Comparison of ENCODE assay signal across 12 cellular contexts in the genomic region with DNA sequence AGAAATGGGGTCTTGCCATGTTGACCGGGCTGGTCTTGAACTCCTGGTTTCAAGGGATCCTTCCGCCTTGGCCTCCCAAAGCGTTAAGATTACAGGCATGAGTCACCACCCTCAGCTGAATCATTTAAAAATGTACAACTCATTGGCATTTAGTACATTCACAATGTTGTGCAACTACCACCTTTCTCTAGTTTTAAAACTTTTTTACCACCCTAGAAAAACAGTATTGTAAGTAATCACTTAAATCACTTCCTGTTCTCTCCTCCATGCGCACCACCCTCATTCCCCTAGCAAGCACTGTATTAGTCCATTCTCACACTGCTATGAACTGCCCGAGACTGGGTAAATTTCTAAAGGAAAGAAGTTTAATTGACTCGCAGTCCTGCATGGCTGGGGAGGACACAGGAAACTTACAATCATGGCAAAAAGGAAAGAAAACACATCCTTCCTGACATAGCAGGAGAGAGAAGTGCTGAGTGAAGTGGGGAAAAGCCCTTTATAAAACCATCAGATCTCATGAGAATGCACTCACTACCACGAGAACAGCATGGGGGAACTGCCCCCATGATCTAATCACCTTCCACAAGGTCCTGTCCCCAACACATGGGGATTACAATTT. TPM values are rescaled to one million over a fixed set of nuclear protein-coding genes. Genes with fewer than 3 reads are reported as not detected.
A peak's percentile ranks its signal among the peaks of the same experiment; 100 is the strongest.
DNase-seq lines count a peak whose midpoint lies in the region; ATAC-seq and TF ChIP-seq lines count a peak whose summit lies in the region.
"Had no signal": no experiment of that assay in that cellular context is flagged by ENCODE, and none has a peak within 500 bp of the region (broad histone marks: within the 10 kb centered on the region; RNA-seq: fewer than 3 reads in every experiment).

No MANE protein-coding gene starts in this region.

- intact Hi-C loops in dendritic cell treated with granulocyte-macrophage colony-stimulating factor and Interleukin-4, amounts not matched to agents 40 ng/mL and 50 ng/mL, for 4 days (cut with micrococcal nuclease) = no loop called here

- H3K4ac ChIP-seq in trophoblast cell (ENCODE audit: low read depth, low read length) = no peak overlapping the region

- no peaks in the 10 kb centered on the region for H3K36me3 Mint-ChIP-seq in dendritic cell treated with granulocyte-macrophage colony-stimulating factor and Interleukin-4, amounts not matched to agents 40 ng/mL and 50 ng/mL, for 4 days (ENCODE audit: low read depth)

- H3K9me2 ChIP-seq in SK-N-SH = no peaks in the 10 kb centered on the region

- H3K79me1 ChIP-seq in trophoblast cell (ENCODE audit: low read length) = no peaks in the 10 kb centered on the region

- H2BK12ac ChIP-seq in trophoblast cell (ENCODE audit: low read length) = no peak overlapping the region

- peaks cover 2% of the 10 kb centered on the region for H3K27me3 Mint-ChIP-seq in dendritic cell treated with granulocyte-macrophage colony-stimulating factor and Interleukin-4, amounts not matched to agents 40 ng/mL and 50 ng/mL, for 4 days

- CTCF ChIA-PET in SK-N-SH (lab: Yijun Ruan, JAX) = interaction anchor here (0.7 to 1.2 kb wide), 2 partner anchors 14 to 32 kb away, joined by 3 read pairs; no protein-coding TSS in a partner anchor

- no peak overlapping the region for H4K12ac ChIP-seq in trophoblast cell (ENCODE audit: low read depth, low read length)

- H3K27ac Mint-ChIP-seq in dendritic cell treated with granulocyte-macrophage colony-stimulating factor and Interleukin-4, amounts not matched to agents 40 ng/mL and 50 ng/mL, for 4 days = peak overlapping the region; percentile 18

- H3K4me3 Mint-ChIP-seq in dendritic cell treated with granulocyte-macrophage colony-stimulating factor and Interleukin-4, amounts not matched to agents 40 ng/mL and 50 ng/mL, for 4 days = no peak overlapping the region

- H3K4me2 ChIP-seq in SK-N-SH = no peak overlapping the region
- H3K4me2 ChIP-seq in trophoblast cell (ENCODE audit: low read length) = no peak overlapping the region

- H2BK120ac ChIP-seq in trophoblast cell (ENCODE audit: insufficient read depth, low read length, poor library complexity) = no peak overlapping the region

- 68% methylated on average over 7 of the region's 7 CpGs for WGBS in SK-N-SH (ENCODE audit: low lambda C conversion rate)
- WGBS in trophoblast cell (ENCODE audit: extremely low coverage, insufficient coverage, insufficient read length) = no CpG with 5 or more reads among the region's 7 CpGs

- no peak for ATAC-seq in SK-N-SH treated with all-trans-retinoic acid at 6 μM for 48 hours
- no peak for ATAC-seq in HG02588 (IDR thresholded peaks at IDR 0.05; ENCODE audit: unreplicated experiment)

- DNase-seq in SK-N-SH = no peak
- DNase-seq in NCI-H226 = peak; percentile 79
- peak; percentile 77 to 95 for DNase-seq in trophoblast cell
- no peak for DNase-seq in SHP77 treated with DMSO at 0.1 percent for 48 hours (lab: John Stamatoyannopoulos, UW)
- DNase-seq in GM19238 (ENCODE audit: insufficient read length, low spot score) = no peak
- DNase-seq: GF-D8, sigmoid colon had no signal

- H3K18ac ChIP-seq in trophoblast cell (ENCODE audit: low read length) = no peak overlapping the region

- no peak overlapping the region for H3K14ac ChIP-seq in trophoblast cell (ENCODE audit: low read length)

- H3F3A ChIP-seq in SK-N-SH (replicated peaks; ENCODE audit: insufficient read depth) = no peaks in the 10 kb centered on the region

- H3K4me3 ChIP-seq in SK-N-SH (ENCODE audit: low read depth in 2 of 2, low read length in 1 of 2) (no peak overlapping the region), trophoblast cell (ENCODE audit: low read depth, low read length) (no peak overlapping the region)
- H3K4me3 ChIP-seq: esophagus muscularis mucosa, sigmoid colon had no signal

- no peak overlapping the region for H4K8ac ChIP-seq in trophoblast cell (ENCODE audit: low read depth, low read length)

- peaks cover 25% of the 10 kb centered on the region for H3K4me1 Mint-ChIP-seq in dendritic cell treated with granulocyte-macrophage colony-stimulating factor and Interleukin-4, amounts not matched to agents 40 ng/mL and 50 ng/mL, for 4 days (ENCODE audit: low read depth)

- no peak for TF ChIP-seq EP300 in SK-N-SH (IDR thresholded peaks at IDR 0.05; ENCODE audit: borderline replicate concordance in 1 of 2, low read depth in 1 of 2, low read length in 1 of 2)

- H3K9me3 Mint-ChIP-seq in dendritic cell treated with granulocyte-macrophage colony-stimulating factor and Interleukin-4, amounts not matched to agents 40 ng/mL and 50 ng/mL, for 4 days = no peaks in the 10 kb centered on the region

- no peak overlapping the region for H4K91ac ChIP-seq in trophoblast cell (ENCODE audit: low read depth, low read length)

- no peaks in the 10 kb centered on the region for H4K20me1 ChIP-seq in SK-N-SH (ENCODE audit: insufficient read depth)

- H3K27ac ChIP-seq in SK-N-SH (ENCODE audit: low read depth in 2 of 2, low read length in 1 of 2) (no peak overlapping the region), trophoblast cell (ENCODE audit: low read depth, low read length) (no peak overlapping the region)
- H3K27ac ChIP-seq: 22Rv1, esophagus muscularis mucosa, sigmoid colon had no signal

- TF ChIP-seq RAD21 in SK-N-SH (IDR thresholded peaks at IDR 0.05; ENCODE audit: low read length) = no peak

- H3K9ac ChIP-seq in SK-N-SH (no peak overlapping the region), trophoblast cell (ENCODE audit: low read length) (no peak overlapping the region)

- H2BK5ac ChIP-seq in trophoblast cell (ENCODE audit: low read depth, low read length, poor library complexity) = no peak overlapping the region

- H3K27me3 ChIP-seq in SK-N-SH (ENCODE audit: insufficient read depth) = no peaks in the 10 kb centered on the region
- H3K27me3 ChIP-seq in trophoblast cell (ENCODE audit: insufficient read depth, low read length) = no peaks in the 10 kb centered on the region
- H3K27me3 ChIP-seq: sigmoid colon had no signal

- no peak overlapping the region for H2AK5ac ChIP-seq in trophoblast cell (ENCODE audit: low read length)

- H3K9me3 ChIP-seq in SK-N-SH = no peaks in the 10 kb centered on the region
- no peaks in the 10 kb centered on the region for H3K9me3 ChIP-seq in trophoblast cell (ENCODE audit: insufficient read depth, low read depth, low read length)
- H3K9me3 ChIP-seq: esophagus muscularis mucosa, sigmoid colon had no signal

- H3K79me2 ChIP-seq in SK-N-SH (ENCODE audit: insufficient read depth) (no peaks in the 10 kb centered on the region), trophoblast cell (ENCODE audit: control insufficient read depth, insufficient read depth, low read length, poor library complexity) (no peaks in the 10 kb centered on the region)

- H2AFZ ChIP-seq in SK-N-SH (ENCODE audit: low read depth) = no peak overlapping the region
- H2AFZ ChIP-seq in trophoblast cell (ENCODE audit: insufficient read depth, low read length, poor library complexity) = no peak overlapping the region

- no peak overlapping the region for H3K23ac ChIP-seq in trophoblast cell (ENCODE audit: low read length)

- no peak for TF ChIP-seq CTCF in SK-N-SH (IDR thresholded peaks at IDR 0.05)

- H3K4me1 ChIP-seq in SK-N-SH (ENCODE audit: control insufficient read depth in 1 of 2, insufficient read depth in 2 of 2, low read depth in 1 of 2, low read length in 1 of 2) = no peaks in the 10 kb centered on the region
- H3K4me1 ChIP-seq in trophoblast cell (ENCODE audit: control insufficient read depth in 1 of 2, insufficient read depth in 2 of 2, low read length in 2 of 2) = peaks cover 0 to 4% of the 10 kb centered on the region in 2 experiments
- H3K4me1 ChIP-seq: sigmoid colon had no signal

- H3K36me3 ChIP-seq in SK-N-SH (replicated peaks in 1 of 2; ENCODE audit: control insufficient read depth in 1 of 2, insufficient read depth in 2 of 2, low read length in 1 of 2) (no peaks in the 10 kb centered on the region), trophoblast cell (ENCODE audit: control insufficient read depth in 1 of 2, insufficient read depth in 2 of 2, low read length in 2 of 2) (no peaks in the 10 kb centered on the region)
- H3K36me3 ChIP-seq: esophagus muscularis mucosa, sigmoid colon had no signal

- POLR2A ChIA-PET in SK-N-SH (lab: Yijun Ruan, JAX) = no interaction called here

TF ChIP-seq in SK-N-SH, 30 proteins besides CTCF, POLR2A, EP300 and RAD21 (continues in another document):
- 0 out of 2 replicates have a peak, but pooled peaks have one; percentile 3 for TF ChIP-seq FOSL2 (IDR thresholded peaks at IDR 0.05; ENCODE audit: borderline replicate concordance, low read depth)

TF ChIP-seq in SK-N-SH treated with all-trans-retinoic acid at 6 μM for 48 hours, 23 proteins besides CTCF, POLR2A, EP300 and RAD21 (continues in another document):
- TF ChIP-seq BACH2 (CRISPR knock-in tag; IDR thresholded peaks at IDR 0.05; ENCODE audit: borderline replicate concordance) = no peak
- TF ChIP-seq ZNF565 (CRISPR knock-in tag; conservative IDR thresholded peaks at IDR 0.05; ENCODE audit: low read depth) = no peak
- TF ChIP-seq SNAI2 (CRISPR knock-in tag; IDR thresholded peaks at IDR 0.05) = no peak
- no peak for TF ChIP-seq ARNTL (CRISPR knock-in tag; IDR thresholded peaks at IDR 0.05; ENCODE audit: borderline replicate concordance, low read depth)

RNA-seq across cellular contexts. Expression of a gene that starts 14.4 kb away (rescaled TPM):
- not detected in 2 replicates for polyA plus RNA-seq in SK-N-SH (2012; rRNA removed)
- polyA plus RNA-seq in SK-N-SH (2012; cell fraction: cytosol; rRNA removed) = not detected in 2 replicates
- polyA plus RNA-seq in SK-N-SH (2012; cell fraction: nucleus; rRNA removed) = not detected in 2 replicates
- 9.2 and 11.3 TPM in 2 replicates for polyA plus RNA-seq in trophoblast cell (2013)
- polyA plus RNA-seq: sigmoid colon had no signal

RNA-seq across cellular contexts. Expression of a gene that starts 28.3 kb away (rescaled TPM):
- not detected in 2 replicates for polyA plus RNA-seq in SK-N-SH (2012; rRNA removed)
- not detected in 2 replicates for polyA plus RNA-seq in SK-N-SH (2012; cell fraction: cytosol; rRNA removed)
- polyA plus RNA-seq in SK-N-SH (2012; cell fraction: nucleus; rRNA removed) = not detected in 2 replicates
- 1.8 and 2.0 TPM in 2 replicates for polyA plus RNA-seq in trophoblast cell (2013)

RNA-seq across cellular contexts. Expression of a gene that starts 36.3 kb away (rescaled TPM):
- polyA plus RNA-seq in SK-N-SH (2012; rRNA removed) = 0.03 TPM in 1 of 2 replicates, not detected in the other
- polyA plus RNA-seq in SK-N-SH (2012; cell fraction: cytosol; rRNA removed) = 0.03 and 0.05 TPM in 2 replicates
- 0.02 and 0.09 TPM in 2 replicates for polyA plus RNA-seq in SK-N-SH (2012; cell fraction: nucleus; rRNA removed)
- 0.03 TPM in 2 replicates for polyA plus RNA-seq in trophoblast cell (2013)

RNA-seq across cellular contexts. Expression of a gene that starts 41.4 kb away (rescaled TPM):
- polyA plus RNA-seq in SK-N-SH (2012; rRNA removed) = 10.1 and 14.1 TPM in 2 replicates
- 13.2 and 14.4 TPM in 2 replicates for polyA plus RNA-seq in SK-N-SH (2012; cell fraction: cytosol; rRNA removed)
- 9.5 and 16.7 TPM in 2 replicates for polyA plus RNA-seq in SK-N-SH (2012; cell fraction: nucleus; rRNA removed)
- polyA plus RNA-seq in trophoblast cell (2013) = 5.0 and 5.5 TPM in 2 replicates

Comparison
In these comparisons a context has a peak if more than half of its experiments do, and no peak if none do; other contexts are left out.
1. DNase-seq: peak in NCI-H226 (single experiment) and trophoblast cell (2 of 2); none in SK-N-SH (single experiment), SHP77 treated with DMSO at 0.1 percent for 48 hours (single experiment) and GM19238 (single experiment).